ENCODE assay signal across 13 cellular contexts in the genomic region with DNA sequence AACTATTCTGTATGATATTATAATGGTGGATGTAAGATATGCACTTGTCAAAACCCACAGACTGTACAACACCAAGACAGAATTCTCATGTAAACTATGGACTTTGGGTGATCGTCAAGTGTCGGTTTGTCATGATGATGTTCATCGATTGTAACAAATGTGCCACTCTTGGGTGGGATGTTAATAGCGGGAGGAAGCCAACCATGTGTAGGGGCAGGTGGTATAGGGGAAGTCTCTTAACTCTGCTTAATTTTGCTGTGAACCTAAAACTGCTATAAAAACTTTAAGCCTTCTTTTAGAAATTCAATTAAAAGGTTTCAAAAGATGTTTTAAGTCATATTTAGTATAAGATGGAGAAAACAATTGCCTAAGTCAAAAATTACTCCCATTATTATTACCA.
"Had no signal": no experiment of that assay in that cellular context is flagged by ENCODE, and none has a peak within 500 bp of the region (broad histone marks: within the 10 kb centered on the region; RNA-seq: fewer than 3 reads in every experiment).

No MANE protein-coding gene starts in this region.

- H3K27me3 Mint-ChIP-seq: activated CD4-positive, alpha-beta T cell treated with anti-CD3 and anti-CD28 coated beads, Interleukin-2, amount 10 ng/mL, durations not matched to agents 24 days and 14 days; central memory CD8-positive, alpha-beta T cell had no signal

- H3K4me3 Mint-ChIP-seq: activated CD4-positive, alpha-beta T cell treated with anti-CD3 and anti-CD28 coated beads, Interleukin-2, amount 10 ng/mL, durations not matched to agents 24 days and 14 days; central memory CD8-positive, alpha-beta T cell; immature natural killer cell; T-helper 1 cell treated with Interleukin-12 subunit alpha and Interleukin-12 subunit beta and Interleukin-4 antibody, amounts not matched to agents 30 μg/mL and 1 μg/mL, for 36 hours; WTC11 had no signal

- H3K4me1 Mint-ChIP-seq: WTC11 had no signal

- ATAC-seq: activated naive CD4-positive, alpha-beta T cell treated with anti-CD3 and anti-CD28 coated beads, Interleukin-2, amount 50 U/mL, for 72 hours; gastrocnemius medialis; heart left ventricle; pancreas; sciatic nerve; WTC11 had no signal

- FAIRE-seq: pancreas had no signal

- H3K36me3 Mint-ChIP-seq: WTC11 had no signal

- H3K27ac Mint-ChIP-seq: activated CD4-positive, alpha-beta T cell treated with anti-CD3 and anti-CD28 coated beads, Interleukin-2, amount 10 ng/mL, durations not matched to agents 24 days and 14 days; T-helper 1 cell treated with Interleukin-12 subunit alpha and Interleukin-12 subunit beta and Interleukin-4 antibody, amounts not matched to agents 30 μg/mL and 1 μg/mL, for 36 hours; WTC11 had no signal

- H3K9me3 Mint-ChIP-seq: activated CD4-positive, alpha-beta T cell treated with anti-CD3 and anti-CD28 coated beads, Interleukin-2, amount 10 ng/mL, durations not matched to agents 24 days and 14 days; activated naive CD4-positive, alpha-beta T cell treated with anti-CD3 and anti-CD28 coated beads, Interleukin-2, amount 50 U/mL, for 72 hours; activated T-helper 2 cell treated with anti-CD3 and anti-CD28 coated beads, Interferon-gamma antibody, Interleukin-2, Interleukin-4, amounts not matched to agents 10 μg/mL and 5 μg/mL and 100 μg/mL, durations not matched to agents 14 hours and 24 hours and 36 hours; central memory CD8-positive, alpha-beta T cell; immature natural killer cell; T-helper 1 cell treated with Interleukin-12 subunit alpha and Interleukin-12 subunit beta and Interleukin-4 antibody, amounts not matched to agents 30 μg/mL and 1 μg/mL, for 36 hours; WTC11 had no signal

- DNase-seq: activated CD4-positive, alpha-beta T cell treated with anti-CD3 and anti-CD28 coated beads, Interleukin-2, amount 10 ng/mL, durations not matched to agents 24 days and 14 days; brain microvascular endothelial cell; effector memory CD4-positive, alpha-beta T cell; gastrocnemius medialis; heart left ventricle; immature natural killer cell; pancreas had no signal
